Comparison of ENCODE assay signal across 22 cellular contexts in the genomic region with DNA sequence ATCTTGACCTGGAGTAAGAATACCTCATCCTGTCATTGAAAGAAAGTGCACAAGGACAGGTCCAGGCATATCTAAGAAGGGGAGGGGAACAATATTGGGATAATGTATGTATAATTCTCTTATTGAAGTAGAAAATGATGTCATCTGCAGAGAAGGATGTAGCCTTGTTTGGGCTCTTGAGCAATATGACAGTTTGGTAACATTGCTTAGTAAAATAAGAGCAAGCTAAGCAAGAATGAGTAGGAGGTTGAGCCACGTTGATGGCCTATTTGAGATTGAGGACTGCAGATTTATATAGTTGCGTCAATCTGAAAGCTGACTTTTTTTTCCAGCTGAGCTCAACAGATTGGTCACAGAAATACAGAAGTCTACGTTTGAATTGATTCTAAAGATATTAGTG.
DNase-seq lines count a peak whose midpoint lies in the region; ATAC-seq and TF ChIP-seq lines count a peak whose summit lies in the region.
"Had no signal": no experiment of that assay in that cellular context is flagged by ENCODE, and none has a peak within 500 bp of the region (broad histone marks: within the 10 kb centered on the region; RNA-seq: fewer than 3 reads in every experiment).

No MANE protein-coding gene starts in this region.

- no peaks in the 10 kb centered on the region for H3K27me3 ChIP-seq in IMR-90 (ENCODE audit: control insufficient read depth, insufficient read depth, low read length)
- H3K27me3 ChIP-seq in psoas muscle (ENCODE audit: insufficient read depth in 3 of 3, low read length in 2 of 3) = no peaks in the 10 kb centered on the region
- H3K27me3 ChIP-seq: tibial nerve had no signal

- H4K5ac ChIP-seq in IMR-90 (ENCODE audit: low read depth, low read length) = no peak overlapping the region

- H2AK5ac ChIP-seq in IMR-90 (ENCODE audit: low read depth, low read length) = no peak overlapping the region

- H4K20me1 ChIP-seq in IMR-90 (ENCODE audit: insufficient read depth, low read length) = no peaks in the 10 kb centered on the region

- H4K91ac ChIP-seq in IMR-90 (ENCODE audit: insufficient read depth, low read depth, low read length) = no peak overlapping the region

- POLR2A ChIA-PET in IMR-90 (lab: Charles Lee; ENCODE audit: unreplicated experiment) = no interaction called here

- H3K56ac ChIP-seq in IMR-90 (ENCODE audit: extremely low read depth, insufficient read depth, low read length) = no peak overlapping the region

- no peak overlapping the region for H3K9ac ChIP-seq in IMR-90 (ENCODE audit: low read depth, low read length)

- dilution Hi-C loops in IMR-90 (cut with HindIII; ENCODE audit: low sequenced_read_pairs, unreplicated experiment) = no loop called here

- no peak overlapping the region for H3K14ac ChIP-seq in IMR-90 (replicated peaks; ENCODE audit: low read depth, low read length)

- no peak overlapping the region for H2BK5ac ChIP-seq in IMR-90 (ENCODE audit: low read depth, low read length, poor library complexity, severe bottlenecking)

- in situ Hi-C loops in IMR-90 (cut with MboI; ENCODE audit: low sequenced_read_pairs) = loop anchor here (25.0 kb wide), 1 partner anchor 93 kb away; no protein-coding TSS in a partner anchor

- ATAC-seq in IMR-90 (ENCODE audit: low read depth) (no peak), psoas muscle (no peak)
- ATAC-seq: activated CD8-positive, alpha-beta T cell treated with anti-CD3 and anti-CD28 coated beads, Interleukin-2, amount 10 ng/mL, durations not matched to agents 7 days and 5 days; HCT116; left colon; SK-N-SH treated with all-trans-retinoic acid at 6 μM for 48 hours had no signal

- no peak overlapping the region for H3K18ac ChIP-seq in IMR-90 (ENCODE audit: low read depth, low read length)

- H3K4me2 ChIP-seq in IMR-90 (ENCODE audit: low read depth, low read length) = no peak overlapping the region

- H3K27ac ChIP-seq in IMR-90 (ENCODE audit: insufficient read depth, low read length) = no peak overlapping the region
- H3K27ac ChIP-seq in epithelial cell of prostate = peak overlapping the region; percentile 48
- H3K27ac ChIP-seq in psoas muscle = peak overlapping the region; percentile 62
- H3K27ac ChIP-seq: tibial nerve had no signal

- DNase-seq in IMR-90 (no peak), NOMO-1 treated with dmso at 0.1 percent for 144 hours (lab: John Stamatoyannopoulos, UW; ENCODE audit: unreplicated experiment) (peak; percentile 4), epithelial cell of prostate (ENCODE audit: low read depth, low spot score) (no peak), psoas muscle (no peak), NCI-H1694 treated with DMSO at 0.1 percent for 48 hours (lab: John Stamatoyannopoulos, UW) (no peak), retina (no peak), pons (ENCODE audit: low spot score) (no peak)
- DNase-seq: activated CD4-positive, CD25-positive, alpha-beta regulatory T cell; activated CD8-positive, alpha-beta T cell treated with anti-CD3 and anti-CD28 coated beads, Interleukin-2, amount 10 ng/mL, durations not matched to agents 7 days and 5 days; activated naive CD4-positive, alpha-beta T cell treated with anti-CD3 and anti-CD28 coated beads, Interleukin-2, amount 10 ng/mL, durations not matched to agents 7 days and 5 days; activated T-cell treated with anti-CD3 and anti-CD28 coated beads, Interleukin-2, amount 50 U/mL, for 1 hour; aorta; DND-41; erythroblast; left colon; NCI-H345; stimulated activated CD4-positive, alpha-beta T cell treated with anti-CD3 and anti-CD28 coated beads, Interleukin-1b, Interleukin-23, amount 100 ng/mL, for 48 hours; stimulated activated naive CD4-positive, alpha-beta T cell treated with Interleukin-2 at 50 U/mL for 16 hours; T-helper 9 cell had no signal

- CTCF ChIA-PET in IMR-90 (lab: Yijun Ruan, JAX) = no interaction called here

- H2BK15ac ChIP-seq in IMR-90 (ENCODE audit: low read depth, low read length) = no peak overlapping the region

- H4K8ac ChIP-seq in IMR-90 (ENCODE audit: low read depth in 2 of 2, low read length in 2 of 2) = no peak overlapping the region

- H3K36me3 ChIP-seq in IMR-90 (ENCODE audit: control insufficient read depth, insufficient read depth, low read length) (no peaks in the 10 kb centered on the region), psoas muscle (ENCODE audit: insufficient read depth in 1 of 2, low read depth in 1 of 2) (no peaks in the 10 kb centered on the region)
- H3K36me3 ChIP-seq: tibial nerve had no signal

- BruUV-seq in IMR-90 (replicated peaks; lab: Mats Ljungman, UMichigan) = no TSS peak

- H3K9me1 ChIP-seq in IMR-90 (ENCODE audit: insufficient read depth, low read length) = peaks cover 3% of the 10 kb centered on the region; the same call in 1 of the 2 replicates

- H2AK9ac ChIP-seq in IMR-90 (replicated peaks; ENCODE audit: low read depth, low read length, poor library complexity) = no peak overlapping the region

- intact Hi-C loops in IMR-90 (cut with micrococcal nuclease) = no loop called here
- intact Hi-C loops in psoas muscle (cut with DNase I) = no loop called here

- H2AFZ ChIP-seq in IMR-90 (replicated peaks; ENCODE audit: low read length, poor library complexity) = no peak overlapping the region

- TF ChIP-seq RAD21 in IMR-90 (IDR thresholded peaks at IDR 0.05; ENCODE audit: low read length) = no peak

- no peak overlapping the region; the same call in 1 of the 2 replicates for H2BK20ac ChIP-seq in IMR-90 (ENCODE audit: low read depth, low read length)

- H3K4me3 ChIP-seq in IMR-90 (ENCODE audit: insufficient read depth, low read depth, low read length) (no peak overlapping the region), psoas muscle (no peak overlapping the region)
- H3K4me3 ChIP-seq: tibial nerve had no signal

- H3K79me1 ChIP-seq in IMR-90 (ENCODE audit: low read depth in 1 of 2, low read length in 2 of 2) = peaks cover 7 to 12% of the 10 kb centered on the region in 2 experiments; a peak in 1 of 4 replicates

- H3K4me1 ChIP-seq in IMR-90 (ENCODE audit: control insufficient read depth, insufficient read depth, low read length) = peaks cover 15% of the 10 kb centered on the region
- peaks cover 80% of the 10 kb centered on the region for H3K4me1 ChIP-seq in psoas muscle

- H3K9me3 ChIP-seq in IMR-90 (ENCODE audit: control insufficient read depth, insufficient read depth, low read length) = no peaks in the 10 kb centered on the region
- H3K9me3 ChIP-seq in psoas muscle = no peaks in the 10 kb centered on the region
- H3K9me3 ChIP-seq: tibial nerve had no signal

- no peak for TF ChIP-seq CTCF in IMR-90 (conservative IDR thresholded peaks at IDR 0.05; ENCODE audit: low read depth, low read length)
- no peak for TF ChIP-seq CTCF in psoas muscle (IDR thresholded peaks at IDR 0.05)

- no peak overlapping the region for H2BK120ac ChIP-seq in IMR-90 (ENCODE audit: low read depth, low read length)

- TF ChIP-seq POLR2A in IMR-90 (IDR thresholded peaks at IDR 0.05; ENCODE audit: low read depth, low read length) = no peak

- no peak overlapping the region for H3K4ac ChIP-seq in IMR-90 (ENCODE audit: low read depth, low read length)

- H3K23ac ChIP-seq in IMR-90 (ENCODE audit: low read depth, low read length) = no peak overlapping the region

- WGBS in IMR-90 (ENCODE audit: extremely low coverage in 2 of 2, insufficient read length in 1 of 2), 2 experiments = 80% methylated on average over 2 of the region's 3 CpGs; no CpG with 5 or more reads in 1 of the 2 experiments
- WGBS in psoas muscle, 3 donors = 69 to 83% (median 80%) methylated on average over 3 of the region's 3 CpGs

TF ChIP-seq in IMR-90, 13 proteins besides CTCF, POLR2A, EP300 and RAD21:
- TF ChIP-seq CEBPB (IDR thresholded peaks at IDR 0.05; ENCODE audit: low read depth, low read length) = peak; percentile 47; the same call in 1 of the 2 replicates
- TF ChIP-seq MXI1 (IDR thresholded peaks at IDR 0.05; ENCODE audit: borderline replicate concordance, low read depth, low read length) = no peak
